13 cellular contexts compared by ENCODE assay signal in genomic region chr22:19875061-19875530, GRCh38. TPM values are rescaled to one million over a fixed set of nuclear protein-coding genes. Genes with fewer than 3 reads are reported as not detected.
DNase-seq lines count a peak whose midpoint lies in the region; ATAC-seq and TF ChIP-seq lines count a peak whose summit lies in the region.
"Had no signal": no experiment of that assay in that cellular context is flagged by ENCODE, and none has a peak within 500 bp of the region (broad histone marks: within the 10 kb centered on the region; RNA-seq: fewer than 3 reads in every experiment).

No MANE protein-coding gene starts in this region.

- TF ChIP-seq CTCF in left lung (IDR thresholded peaks at IDR 0.05) (no peak), suprapubic skin (IDR thresholded peaks at IDR 0.05) (no peak)

- H3K9me3 ChIP-seq in left lung (no peaks in the 10 kb centered on the region), suprapubic skin (no peaks in the 10 kb centered on the region)
- H3K9me3 ChIP-seq: HAP-1 had no signal

- peak; percentile 49 for DNase-seq in activated CD8-positive, alpha-beta memory T cell treated with anti-CD3 and anti-CD28 coated beads for 24 hours
- no peak for DNase-seq in activated CD8-positive, alpha-beta memory T cell treated with anti-CD3 and anti-CD28 coated beads, Interleukin-2, amount 10 ng/mL, durations not matched to agents 7 days and 5 days
- DNase-seq in activated CD8-positive, alpha-beta memory T cell treated with anti-CD3 and anti-CD28 coated beads, Interleukin-2, amount 50 U/mL, for 48 hours = peak; percentile 50
- DNase-seq in left lung (peak in 1 of 2 donors; percentile 67), suprapubic skin (ENCODE audit: low spot score in 2 of 2) (peak; percentile 56 to 75)
- DNase-seq: activated CD4-positive, alpha-beta T cell treated with anti-CD3 and anti-CD28 coated beads for 1 hour; MV-4-11; SW 1271 had no signal

- no peak overlapping the region for H3K27ac Mint-ChIP-seq in activated CD8-positive, alpha-beta memory T cell treated with anti-CD3 and anti-CD28 coated beads, Interleukin-2, amount 10 ng/mL, durations not matched to agents 7 days and 5 days

- TF ChIP-seq EP300 in suprapubic skin (IDR thresholded peaks at IDR 0.05) = no peak

- H3K4me1 Mint-ChIP-seq in activated CD8-positive, alpha-beta memory T cell treated with anti-CD3 and anti-CD28 coated beads, Interleukin-2, amount 10 ng/mL, durations not matched to agents 7 days and 5 days = peaks cover 3% of the 10 kb centered on the region
- H3K4me1 Mint-ChIP-seq: central memory CD8-positive, alpha-beta T cell had no signal

- H3K36me3 Mint-ChIP-seq in activated CD8-positive, alpha-beta memory T cell treated with anti-CD3 and anti-CD28 coated beads, Interleukin-2, amount 10 ng/mL, durations not matched to agents 7 days and 5 days = no peaks in the 10 kb centered on the region

- H3K4me1 ChIP-seq in left lung = peaks cover 16 to 24% of the 10 kb centered on the region in 2 donors
- H3K4me1 ChIP-seq in suprapubic skin = peaks cover 37% of the 10 kb centered on the region

- H3K27ac ChIP-seq in left lung (peak overlapping the region; percentile 45 to 58), suprapubic skin (peak overlapping the region; percentile 36)

- no peaks in the 10 kb centered on the region for H3K27me3 Mint-ChIP-seq in activated CD8-positive, alpha-beta memory T cell treated with anti-CD3 and anti-CD28 coated beads, Interleukin-2, amount 10 ng/mL, durations not matched to agents 7 days and 5 days
- H3K27me3 Mint-ChIP-seq: central memory CD8-positive, alpha-beta T cell had no signal

- H3K4me3 ChIP-seq in left lung = no peak overlapping the region
- H3K4me3 ChIP-seq in suprapubic skin = no peak overlapping the region
- H3K4me3 ChIP-seq: HAP-1 had no signal

- intact Hi-C loops in left lung (cut with DNase I) = no loop called here

- no peak for TF ChIP-seq POLR2A in suprapubic skin (IDR thresholded peaks at IDR 0.05)

- no peak overlapping the region for H3K4me3 Mint-ChIP-seq in activated CD8-positive, alpha-beta memory T cell treated with anti-CD3 and anti-CD28 coated beads, Interleukin-2, amount 10 ng/mL, durations not matched to agents 7 days and 5 days
- H3K4me3 Mint-ChIP-seq: central memory CD8-positive, alpha-beta T cell had no signal

- H3K27me3 ChIP-seq in left lung (no peaks in the 10 kb centered on the region), suprapubic skin (no peaks in the 10 kb centered on the region)

- no peak for ATAC-seq in activated CD8-positive, alpha-beta memory T cell treated with anti-CD3 and anti-CD28 coated beads, Interleukin-2, amount 10 ng/mL, durations not matched to agents 7 days and 5 days
- ATAC-seq in left lung (no peak), GM19324 (IDR thresholded peaks at IDR 0.05; ENCODE audit: low FRiP score, unreplicated experiment) (no peak), HG03045 (IDR thresholded peaks at IDR 0.05; ENCODE audit: unreplicated experiment) (no peak), GM18868 (IDR thresholded peaks at IDR 0.05; ENCODE audit: unreplicated experiment) (no peak)

- H3K9me3 Mint-ChIP-seq in activated CD8-positive, alpha-beta memory T cell treated with anti-CD3 and anti-CD28 coated beads, Interleukin-2, amount 10 ng/mL, durations not matched to agents 7 days and 5 days (ENCODE audit: low read depth) = no peaks in the 10 kb centered on the region
- H3K9me3 Mint-ChIP-seq: central memory CD8-positive, alpha-beta T cell had no signal

- no CpG with 5 or more reads among the region's 12 CpGs for WGBS in suprapubic skin

- CTCF ChIA-PET in activated CD8-positive, alpha-beta memory T cell treated with anti-CD3 and anti-CD28 coated beads, Interleukin-2, amount 10 ng/mL, durations not matched to agents 7 days and 5 days (lab: Charles Lee) = interaction anchor here (1.2 kb wide), 1 partner anchor 9 kb away, joined by 3 read pairs; no protein-coding TSS in a partner anchor

- H3K36me3 ChIP-seq in left lung (peaks cover 0 to 28% of the 10 kb centered on the region in 2 donors), suprapubic skin (no peaks in the 10 kb centered on the region)
- H3K36me3 ChIP-seq: HAP-1 had no signal

RNA-seq across cellular contexts. Expression of gene GNB1L, which starts 20.4 kb away (rescaled TPM):
- 10 to 100 TPM; 13.7 to 14.7 TPM for total RNA-seq in activated CD8-positive, alpha-beta memory T cell treated with anti-CD3 and anti-CD28 coated beads, Interleukin-2, amount 10 ng/mL, durations not matched to agents 7 days and 5 days
- total RNA-seq in left lung (1 to 10 TPM; 6.7 to 7.9 TPM), suprapubic skin (10 to 100 TPM in 3 of 4 donors, 1 to 10 TPM in 1; 6.3 to 14.6 (median 10.9) TPM)

RNA-seq across cellular contexts. Expression of gene RTL10, which starts 20.4 kb away (rescaled TPM):
- 10 to 100 TPM; 12.8 to 15.9 TPM for total RNA-seq in activated CD8-positive, alpha-beta memory T cell treated with anti-CD3 and anti-CD28 coated beads, Interleukin-2, amount 10 ng/mL, durations not matched to agents 7 days and 5 days
- total RNA-seq in left lung (10 to 100 TPM; 21.4 to 28.0 TPM), suprapubic skin (10 to 100 TPM; 21.8 to 46.2 (median 32.4) TPM)
